8 cellular contexts compared by ENCODE assay signal in genomic region chr2:163348843-163349395, GRCh38.
DNase-seq lines count a peak whose midpoint lies in the region; ATAC-seq, FAIRE-seq and TF ChIP-seq lines count a peak whose summit lies in the region.

No MANE protein-coding gene starts in this region.

- no peak for TF ChIP-seq POLR2A in gastrocnemius medialis (IDR thresholded peaks at IDR 0.05)

- DNase-seq in HCEC 1CT (peak; percentile 78), SW480 (ENCODE audit: low spot score) (peak; percentile 41), right cardiac atrium (peak; percentile 15 to 46 (median 45)), gastrocnemius medialis (no peak), GM19239 (ENCODE audit: insufficient read length, low spot score) (no peak)

- FAIRE-seq in GM19239 (lab: Jason Lieb, UNC): no peak

- in situ Hi-C loops in gastrocnemius medialis (cut with MboI; ENCODE audit: low sequenced_read_pairs in 4 of 4): loop anchor here in 3 of 4 donors (25.0 kb wide), 2 partner anchors 713 to 1138 kb away; no protein-coding TSS in a partner anchor

- H3K27ac ChIP-seq in right cardiac atrium (ENCODE audit: low read length) (peak overlapping the region; percentile 94), gastrocnemius medialis (peak overlapping the region; percentile 59 to 73 (median 68))

- H3K9me3 ChIP-seq in right cardiac atrium (ENCODE audit: control insufficient read depth, low read length) (no peaks in the 10 kb centered on the region), gastrocnemius medialis (no peaks in the 10 kb centered on the region)

- intact Hi-C loops in right cardiac atrium (cut with DNase I): loop anchor here in 3 of 4 donors (10.0 kb wide), 4 partner anchors 386 to 1086 kb away; partner anchors contain the start of gene FIGN (in 1 of the 3)
- intact Hi-C loops in gastrocnemius medialis (cut with DNase I; ENCODE audit: low total_unique reads): loop anchor here (5.0 to 10.0 kb wide), 5 partner anchors 116 to 1078 kb away; no protein-coding TSS in a partner anchor

- ATAC-seq in right cardiac atrium (peak; percentile 49 to 61), gastrocnemius medialis (no peak), GM18502 (IDR thresholded peaks at IDR 0.05; ENCODE audit: poor library complexity, unreplicated experiment) (no peak), HG03045 (IDR thresholded peaks at IDR 0.05; ENCODE audit: unreplicated experiment) (no peak), GM19455 (IDR thresholded peaks at IDR 0.05; ENCODE audit: unreplicated experiment) (no peak)

- H3K36me3 ChIP-seq in gastrocnemius medialis: no peaks in the 10 kb centered on the region

- 43% methylated on average over 9 of the region's 9 CpGs for WGBS in right cardiac atrium

- H3K4me3 ChIP-seq in right cardiac atrium (ENCODE audit: low read length) (peak overlapping the region; percentile 43), gastrocnemius medialis (peak overlapping the region; percentile 35 to 49 (median 44))

- H3K4me1 ChIP-seq in right cardiac atrium (ENCODE audit: control insufficient read depth, insufficient read depth, low read length) (no peaks in the 10 kb centered on the region), gastrocnemius medialis (peaks cover 5 to 7% of the 10 kb centered on the region in 2 donors)

- TF ChIP-seq CTCF in gastrocnemius medialis (IDR thresholded peaks at IDR 0.05 in 4 of 5, conservative IDR thresholded peaks at IDR 0.05 in 1 of 5): no peak

- H3K27me3 ChIP-seq in right cardiac atrium (ENCODE audit: control insufficient read depth, insufficient read depth) (no peaks in the 10 kb centered on the region), gastrocnemius medialis (no peaks in the 10 kb centered on the region)

Comparison
In these comparisons a context has a peak if more than half of its experiments do, and no peak if none do; other contexts are left out.
1. DNase-seq: peak in HCEC 1CT (single experiment), SW480 (single experiment) and right cardiac atrium (3 of 3); none in gastrocnemius medialis (0 of 2) and GM19239 (single experiment).
2. ATAC-seq: peak in right cardiac atrium (2 of 2); none in gastrocnemius medialis (0 of 2), GM18502 (single experiment), HG03045 (single experiment) and GM19455 (single experiment).